ENCODE assay signal across 8 cellular contexts in the genomic region with DNA sequence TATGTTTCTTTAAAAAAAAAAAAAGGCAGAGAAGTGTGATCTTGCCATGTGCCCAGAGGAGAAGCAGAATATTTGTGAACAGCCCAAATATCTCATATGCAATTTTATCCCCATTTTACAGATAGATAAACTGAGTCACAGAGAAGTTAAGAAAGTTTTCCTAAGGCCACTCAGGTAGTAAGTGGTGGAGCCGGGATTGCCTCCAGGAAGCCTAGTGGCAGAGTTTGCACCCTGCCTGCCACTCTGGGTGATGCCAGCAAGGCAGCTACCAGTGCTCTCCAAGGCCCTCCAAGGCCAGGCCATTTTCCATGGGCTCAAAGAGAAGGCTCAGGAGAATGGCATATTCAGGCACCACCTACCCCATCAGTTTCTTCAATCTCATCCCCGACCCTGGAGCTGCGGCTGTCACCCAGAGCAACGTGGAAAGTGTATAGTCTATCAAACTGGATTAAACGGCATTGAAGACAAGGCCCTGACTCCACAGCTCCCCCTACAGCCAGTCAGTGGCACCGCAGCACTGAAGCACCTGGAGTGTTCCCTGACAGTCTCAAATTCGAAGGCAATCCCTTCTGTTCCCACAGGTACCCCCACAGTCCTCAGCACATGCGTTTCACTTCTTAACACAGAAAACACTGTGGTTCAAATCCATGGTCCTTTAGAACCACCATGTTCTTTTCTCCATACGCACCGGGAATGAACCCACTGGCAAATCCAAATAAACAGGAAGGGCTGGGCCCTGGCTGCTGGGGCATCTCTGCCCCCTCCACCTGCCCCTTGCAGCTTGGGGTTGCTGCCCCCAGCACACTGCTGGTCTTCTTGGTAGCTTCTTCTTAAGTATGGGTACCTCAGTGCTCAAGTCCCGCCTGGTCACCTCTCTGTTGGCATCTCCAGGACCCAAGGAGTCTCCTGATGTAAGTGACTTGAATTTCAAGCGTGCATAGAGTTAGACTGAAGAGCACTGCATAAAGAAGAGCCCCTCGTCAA.
A peak's percentile ranks its signal among the peaks of the same experiment; 100 is the strongest.
DNase-seq lines count a peak whose midpoint lies in the region; ATAC-seq, FAIRE-seq and TF ChIP-seq lines count a peak whose summit lies in the region.

No MANE protein-coding gene starts in this region.

- H3K27me3 ChIP-seq in K562 (ENCODE audit: control insufficient read depth in 2 of 2, insufficient read depth in 2 of 2, low read length in 2 of 2) (peaks cover 12 to 52% of the 10 kb centered on the region in 2 experiments; a peak in 3 of 5 replicates), vagina (no peaks in the 10 kb centered on the region)

- WGBS in K562 (ENCODE audit: insufficient coverage, low coverage, missing lambda C conversion rate): 3% methylated on average over 13 of the region's 13 CpGs

- no peaks in the 10 kb centered on the region for H3K9me1 ChIP-seq in K562 (ENCODE audit: control insufficient read depth, insufficient read depth, low read length)

- intact Hi-C loops in K562 (cut with micrococcal nuclease) (no loop called here), vagina (cut with DNase I) (no loop called here)

- H3K9ac ChIP-seq in K562 (ENCODE audit: insufficient read depth in 1 of 2, low read depth in 2 of 2, low read length in 2 of 2): no peak overlapping the region

- no peak overlapping the region for H2AFZ ChIP-seq in K562 (ENCODE audit: low read depth, low read length)

- no TSS peak for BruUV-seq in K562 (replicated peaks; lab: Mats Ljungman, UMichigan)

- in situ Hi-C loops in K562 (cut with MboI): no loop called here

- H3K4me3 ChIP-seq in K562 (no peak overlapping the region), vagina (no peak overlapping the region)

- POLR2A ChIA-PET in K562 (lab: Yijun Ruan, JAX): interaction anchor here (0.6 kb wide), 1 partner anchor 187 kb away, joined by 3 read pairs; no protein-coding TSS in a partner anchor

- TF ChIP-seq EP300 in K562 (IDR thresholded peaks at IDR 0.05; ENCODE audit: low read length): no peak

- H3K4me2 ChIP-seq in K562 (ENCODE audit: insufficient read depth, low read length): no peak overlapping the region

- DNase-seq in AML-193 (lab: John Stamatoyannopoulos, UW) (peak; percentile 22 to 33), NCI-H748 treated with DMSO at 0.1 percent for 48 hours (lab: John Stamatoyannopoulos, UW) (peak; percentile 59), K562 (ENCODE audit: extremely low read depth in 1 of 4, low spot score in 3 of 4) (peak; percentile 48 to 72 (median 60)), kidney tubule cell (ENCODE audit: low spot score) (peak; percentile 40), vagina (ENCODE audit: extremely low spot score in 2 of 2) (no peak)

- no peaks in the 10 kb centered on the region for H3K79me2 ChIP-seq in K562 (ENCODE audit: control insufficient read depth, insufficient read depth, low read length)

- peak; percentile 83 for FAIRE-seq in K562 (lab: Jason Lieb, UNC)

- peak in 1 of 2 experiments; percentile 44; a peak in 2 of 4 replicates for TF ChIP-seq RAD21 in K562 (CRISPR knock-in tag; conservative IDR thresholded peaks at IDR 0.05 in 1 of 2, IDR thresholded peaks at IDR 0.05 in 1 of 2)

- no peaks in the 10 kb centered on the region for H3K9me3 ChIP-seq in K562 (replicated peaks; ENCODE audit: control insufficient read depth, insufficient read depth, low read depth, low read length)
- no peaks in the 10 kb centered on the region for H3K9me3 ChIP-seq in vagina

- H3K27ac ChIP-seq in K562 (ENCODE audit: extremely low read depth, low read depth, low read length): no peak overlapping the region
- H3K27ac ChIP-seq in vagina: no peak overlapping the region

- H3K36me3 ChIP-seq in K562 (ENCODE audit: control insufficient read depth, insufficient read depth, low read length) (no peaks in the 10 kb centered on the region), vagina (no peaks in the 10 kb centered on the region)

- peaks cover 0 to 5% of the 10 kb centered on the region in 2 experiments; a peak in 2 of 5 replicates for H3K4me1 ChIP-seq in K562 (replicated peaks in 1 of 2; ENCODE audit: control insufficient read depth in 2 of 2, insufficient read depth in 2 of 2, low read length in 2 of 2)
- H3K4me1 ChIP-seq in vagina: no peaks in the 10 kb centered on the region

- H4K20me1 ChIP-seq in K562 (replicated peaks; ENCODE audit: control insufficient read depth, insufficient read depth, low read length): peaks cover 3% of the 10 kb centered on the region

- CTCF ChIA-PET in K562 (lab: Yijun Ruan, JAX; ENCODE audit: low intra/inter-chr PET ratio): no interaction called here

- ATAC-seq in K562: peak; percentile 90
- ATAC-seq in HG02870 (IDR thresholded peaks at IDR 0.05; ENCODE audit: unreplicated experiment): no peak
- no peak for ATAC-seq in GM18907 (IDR thresholded peaks at IDR 0.05; ENCODE audit: unreplicated experiment)

- TF ChIP-seq POLR2A in K562 (conservative IDR thresholded peaks at IDR 0.05): no peak
- no peak for TF ChIP-seq POLR2A in vagina (IDR thresholded peaks at IDR 0.05)

- TF ChIP-seq CTCF in GM12874 (IDR thresholded peaks at IDR 0.05; ENCODE audit: insufficient read depth, low read depth, low read length) (peak; percentile 87), K562 (IDR thresholded peaks at IDR 0.05 in 2 of 3, conservative IDR thresholded peaks at IDR 0.05 in 1 of 3; ENCODE audit: insufficient read depth in 2 of 3, low read depth in 1 of 3, low read length in 3 of 3) (peak; percentile 66 to 85 (median 78)), vagina (IDR thresholded peaks at IDR 0.05) (peak; percentile 4 to 50 (median 28))

TF ChIP-seq in K562, 482 proteins besides CTCF, POLR2A, EP300 and RAD21:
- 0 out of 2 replicates have a peak, but pooled peaks have one; percentile 39 for TF ChIP-seq CBX1 (IDR thresholded peaks at IDR 0.05; ENCODE audit: low read depth)
- no peak for TF ChIP-seq ZFX (CRISPR knock-in tag; IDR thresholded peaks at IDR 0.05)
- peak; percentile 59 for TF ChIP-seq RBM25 (IDR thresholded peaks at IDR 0.05; ENCODE audit: low read depth, low read length, severe bottlenecking)
- peak; percentile 58; the same call in 1 of the 2 replicates for TF ChIP-seq KLF16 (IDR thresholded peaks at IDR 0.05)
- no peak for TF ChIP-seq SP1 (CRISPR knock-in tag; IDR thresholded peaks at IDR 0.05)
- peak; percentile 86; the same call in 1 of the 2 replicates for TF ChIP-seq BCOR (IDR thresholded peaks at IDR 0.05)
- TF ChIP-seq ADNP (tag; IDR thresholded peaks at IDR 0.05): peak; percentile 79
- TF ChIP-seq SMARCA5 (IDR thresholded peaks at IDR 0.05): peak; percentile 69; the same call in 1 of the 2 replicates
- peak; percentile 58 for TF ChIP-seq CHD4 (IDR thresholded peaks at IDR 0.05; ENCODE audit: insufficient read depth, insufficient replicate concordance, low read depth, low read length, poor library complexity, severe bottlenecking)
- TF ChIP-seq SMC3 (conservative IDR thresholded peaks at IDR 0.05; ENCODE audit: insufficient read depth, low read depth, low read length): 0 out of 2 replicates have a peak, but pooled peaks have one; percentile 4
- TF ChIP-seq HNRNPK (IDR thresholded peaks at IDR 0.05; ENCODE audit: low read depth, low read length, poor library complexity, severe bottlenecking): no peak
- TF ChIP-seq, protein P1, sequence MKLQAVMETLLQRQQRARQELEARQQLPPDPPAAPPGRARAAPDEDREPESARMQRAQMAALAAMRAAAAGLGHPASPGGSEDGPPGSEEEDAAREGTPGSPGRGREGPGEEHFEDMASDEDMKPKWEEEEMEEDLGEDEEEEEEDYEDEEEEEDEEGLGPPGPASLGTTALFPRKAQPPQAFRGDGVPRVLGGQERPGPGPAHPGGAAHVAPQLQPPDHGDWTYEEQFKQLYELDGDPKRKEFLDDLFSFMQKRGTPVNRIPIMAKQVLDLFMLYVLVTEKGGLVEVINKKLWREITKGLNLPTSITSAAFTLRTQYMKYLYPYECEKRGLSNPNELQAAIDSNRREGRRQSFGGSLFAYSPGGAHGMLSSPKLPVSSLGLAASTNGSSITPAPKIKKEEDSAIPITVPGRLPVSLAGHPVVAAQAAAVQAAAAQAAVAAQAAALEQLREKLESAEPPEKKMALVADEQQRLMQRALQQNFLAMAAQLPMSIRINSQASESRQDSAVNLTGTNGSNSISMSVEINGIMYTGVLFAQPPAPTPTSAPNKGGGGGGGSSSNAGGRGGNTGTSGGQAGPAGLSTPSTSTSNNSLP (IDR thresholded peaks at IDR 0.05; ENCODE audit: borderline replicate concordance, low read depth, low read length): 0 out of 2 replicates have a peak, but pooled peaks have one; percentile 36
- TF ChIP-seq RHOXF2B (CRISPR knock-in tag; conservative IDR thresholded peaks at IDR 0.05): no peak
- TF ChIP-seq RFX1 (IDR thresholded peaks at IDR 0.05): peak; percentile 37; the same call in 1 of the 2 replicates
- 0 out of 2 replicates have a peak, but pooled peaks have one; percentile 15 for TF ChIP-seq CREM (IDR thresholded peaks at IDR 0.05; ENCODE audit: low read depth)

Comparison
In these comparisons a context has a peak if more than half of its experiments do, and no peak if none do; other contexts are left out.
1. DNase-seq: peak in AML-193 (2 of 2), NCI-H748 treated with DMSO at 0.1 percent for 48 hours (single experiment), K562 (4 of 4) and kidney tubule cell (single experiment); none in vagina (0 of 2).
2. CTCF ChIP-seq: peak in every context shown above with its lines; median percentile 87 in GM12874; 78 in K562; 28 in vagina.